Comparison of ENCODE assay signal across 21 cellular contexts in genomic region chr10:25501912-25502311, GRCh38.
DNase-seq lines count a peak whose midpoint lies in the region; ATAC-seq and TF ChIP-seq lines count a peak whose summit lies in the region.
"Had no signal": no experiment of that assay in that cellular context is flagged by ENCODE, and none has a peak within 500 bp of the region (broad histone marks: within the 10 kb centered on the region; RNA-seq: fewer than 3 reads in every experiment).

No MANE protein-coding gene starts in this region.

- ATAC-seq in Right ventricle myocardium inferior = no peak
- no peak for ATAC-seq in naive thymus-derived CD4-positive, alpha-beta T cell
- ATAC-seq: Panc1 had no signal

- H3K4me1 ChIP-seq in cardiac muscle cell (ENCODE audit: low read depth) = peaks cover 35% of the 10 kb centered on the region
- no peaks in the 10 kb centered on the region for H3K4me1 ChIP-seq in stomach smooth muscle (ENCODE audit: control insufficient read depth, insufficient read depth, low read length)
- no peaks in the 10 kb centered on the region for H3K4me1 ChIP-seq in spleen
- H3K4me1 ChIP-seq in naive thymus-derived CD4-positive, alpha-beta T cell (ENCODE audit: control insufficient read depth in 2 of 2, insufficient read depth in 2 of 2, low read length in 2 of 2) = no peaks in the 10 kb centered on the region

- intact Hi-C loops in Right ventricle myocardium inferior (cut with DNase I) = no loop called here
- intact Hi-C loops in spleen (cut with DNase I; ENCODE audit: low total_unique reads) = no loop called here
- intact Hi-C loops in naive thymus-derived CD4-positive, alpha-beta T cell (cut with micrococcal nuclease) = no loop called here

- H3K36me3 ChIP-seq in cardiac muscle cell (no peaks in the 10 kb centered on the region), stomach smooth muscle (ENCODE audit: control insufficient read depth in 2 of 2, insufficient read depth in 2 of 2, low read length in 2 of 2) (no peaks in the 10 kb centered on the region), spleen (no peaks in the 10 kb centered on the region)
- no peaks in the 10 kb centered on the region for H3K36me3 ChIP-seq in naive thymus-derived CD4-positive, alpha-beta T cell (ENCODE audit: control insufficient read depth in 2 of 3, insufficient read depth in 3 of 3, low read length in 3 of 3)

- H3K4me3 ChIP-seq in cardiac muscle cell (no peak overlapping the region), stomach smooth muscle (ENCODE audit: low read length in 2 of 2) (peak overlapping the region; percentile 30 to 35), spleen (no peak overlapping the region)
- H3K4me3 ChIP-seq in naive thymus-derived CD4-positive, alpha-beta T cell (ENCODE audit: low read length) = no peak overlapping the region
- H3K4me3 ChIP-seq: GM23248 had no signal

- CTCF ChIA-PET in naive thymus-derived CD4-positive, alpha-beta T cell (lab: Charles Lee) = no interaction called here

- no peaks in the 10 kb centered on the region for H3K9me3 Mint-ChIP-seq in mesothelial cell of epicardium
- peaks cover 0 to 10% (median 3%) of the 10 kb centered on the region in 11 donors for H3K9me3 Mint-ChIP-seq in naive thymus-derived CD4-positive, alpha-beta T cell

- H3K27me3 Mint-ChIP-seq in mesothelial cell of epicardium (ENCODE audit: low read depth) = no peaks in the 10 kb centered on the region
- no peaks in the 10 kb centered on the region for H3K27me3 Mint-ChIP-seq in naive thymus-derived CD4-positive, alpha-beta T cell
- H3K27me3 Mint-ChIP-seq: CD4-positive, alpha-beta memory T cell had no signal

- DNase-seq in cardiac muscle cell (ENCODE audit: low read depth in 1 of 2, low spot score in 1 of 2) (peak; percentile 34 to 59), Right ventricle myocardium inferior (ENCODE audit: missing footprints) (no peak), cerebellum (ENCODE audit: low spot score) (peak; percentile 19), mesothelial cell of epicardium (ENCODE audit: low spot score in 2 of 2, unreplicated experiment in 2 of 2) (no peak), HuH-7 (ENCODE audit: low spot score) (no peak), spleen (no peak)
- DNase-seq in naive thymus-derived CD4-positive, alpha-beta T cell = no peak
- DNase-seq: Calu3; CD4-positive, alpha-beta memory T cell; DMS53; GM23248; KBM-7; NCI-H1436; NCI-H2029; NCI-H2171 treated with DMSO at 0.1 percent for 48 hours; NCI-H510A; NCI-H774; SHP77 had no signal

- POLR2A ChIA-PET in naive thymus-derived CD4-positive, alpha-beta T cell (lab: Charles Lee) = no interaction called here

- H3K9me3 ChIP-seq in cardiac muscle cell (ENCODE audit: low read depth) (no peaks in the 10 kb centered on the region), stomach smooth muscle (ENCODE audit: control insufficient read depth in 2 of 2, low read length in 2 of 2) (no peaks in the 10 kb centered on the region), spleen (no peaks in the 10 kb centered on the region)
- no peaks in the 10 kb centered on the region for H3K9me3 ChIP-seq in naive thymus-derived CD4-positive, alpha-beta T cell (ENCODE audit: control insufficient read depth in 2 of 3, low read length in 3 of 3)

- H3K4me3 Mint-ChIP-seq in mesothelial cell of epicardium = peak overlapping the region; percentile 38
- no peak overlapping the region for H3K4me3 Mint-ChIP-seq in naive thymus-derived CD4-positive, alpha-beta T cell
- H3K4me3 Mint-ChIP-seq: CD4-positive, alpha-beta memory T cell had no signal

- H3K27ac ChIP-seq in cardiac muscle cell (peak overlapping the region; percentile 4), stomach smooth muscle (ENCODE audit: low read length) (no peak overlapping the region), spleen (no peak overlapping the region)
- H3K27ac ChIP-seq in naive thymus-derived CD4-positive, alpha-beta T cell (ENCODE audit: low read depth, low read length) = no peak overlapping the region
- H3K27ac ChIP-seq: 22Rv1, GM23248 had no signal

- no peak for TF ChIP-seq CTCF in cardiac muscle cell (IDR thresholded peaks at IDR 0.05; ENCODE audit: low read depth, low read length)
- no peak for TF ChIP-seq CTCF in mesothelial cell of epicardium (IDR thresholded peaks at IDR 0.05; ENCODE audit: unreplicated experiment)
- TF ChIP-seq CTCF in spleen (IDR thresholded peaks at IDR 0.05 in 8 of 11, conservative IDR thresholded peaks at IDR 0.05 in 3 of 11) = no peak

- 66 to 76% (median 70%) methylated on average over 4 of the region's 4 CpGs for WGBS in spleen, 5 donors

- no peaks in the 10 kb centered on the region for H3K27me3 ChIP-seq in cardiac muscle cell
- no peaks in the 10 kb centered on the region for H3K27me3 ChIP-seq in stomach smooth muscle (ENCODE audit: control insufficient read depth in 1 of 2, insufficient read depth in 2 of 2, low read length in 2 of 2)
- no peaks in the 10 kb centered on the region for H3K27me3 ChIP-seq in spleen (replicated peaks in 1 of 7)
- H3K27me3 ChIP-seq in naive thymus-derived CD4-positive, alpha-beta T cell (ENCODE audit: control insufficient read depth in 2 of 2, insufficient read depth in 2 of 2, low read length in 2 of 2) = no peaks in the 10 kb centered on the region

- H3K4me1 Mint-ChIP-seq in mesothelial cell of epicardium = peaks cover 96% of the 10 kb centered on the region
- H3K4me1 Mint-ChIP-seq in naive thymus-derived CD4-positive, alpha-beta T cell = no peaks in the 10 kb centered on the region
- H3K4me1 Mint-ChIP-seq: CD4-positive, alpha-beta memory T cell had no signal

- no peak overlapping the region for H3K9ac ChIP-seq in stomach smooth muscle (ENCODE audit: low read length in 2 of 2)
- H3K9ac ChIP-seq: GM23248 had no signal

- no peak for TF ChIP-seq POLR2A in spleen (IDR thresholded peaks at IDR 0.05)

- no peaks in the 10 kb centered on the region for H3K36me3 Mint-ChIP-seq in mesothelial cell of epicardium
- no peaks in the 10 kb centered on the region for H3K36me3 Mint-ChIP-seq in naive thymus-derived CD4-positive, alpha-beta T cell
- H3K36me3 Mint-ChIP-seq: CD4-positive, alpha-beta memory T cell had no signal

- peak overlapping the region; percentile 96 for H3K27ac Mint-ChIP-seq in mesothelial cell of epicardium
- H3K27ac Mint-ChIP-seq in naive thymus-derived CD4-positive, alpha-beta T cell = no peak overlapping the region
- H3K27ac Mint-ChIP-seq: CD4-positive, alpha-beta memory T cell had no signal

Comparison
In these comparisons a context has a peak if more than half of its experiments do, and no peak if none do; other contexts are left out.
1. DNase-seq: peak in cardiac muscle cell (2 of 2) and cerebellum (single experiment); none in Right ventricle myocardium inferior (single experiment), mesothelial cell of epicardium (0 of 2), HuH-7 (single experiment), spleen (single experiment) and naive thymus-derived CD4-positive, alpha-beta T cell (0 of 9).
2. H3K4me3 ChIP-seq: peak in stomach smooth muscle (2 of 2); none in cardiac muscle cell (single experiment), spleen (0 of 8) and naive thymus-derived CD4-positive, alpha-beta T cell (single experiment).